Comparison of ENCODE assay signal across 13 cellular contexts in genomic region chr12:131724534-131724933, GRCh38.
"Had no signal": no experiment of that assay in that cellular context is flagged by ENCODE, and none has a peak within 500 bp of the region (broad histone marks: within the 10 kb centered on the region; RNA-seq: fewer than 3 reads in every experiment).

No MANE protein-coding gene starts in this region.

- H3K4me3 Mint-ChIP-seq: memory B cell, nephron, type B pancreatic cell had no signal

- DNase-seq: activated gamma-delta T cell treated with Interleukin-2 at 50 U/mL for 16 hours; body of pancreas; left lung; spleen; stimulated activated CD4-positive, alpha-beta T cell treated with anti-CD3 and anti-CD28 coated beads, Interleukin-1b, Interleukin-23, amount 100 ng/mL, for 48 hours; stimulated activated naive CD8-positive, alpha-beta T cell treated with anti-CD3 and anti-CD28 coated beads, Interleukin-15, Interleukin-2, amounts not matched to agents 100 U/mL and 50 U/mL, for 24 hours had no signal

- ATAC-seq: activated CD4-positive, CD25-positive, alpha-beta regulatory T cell treated with anti-CD3 and anti-CD28 coated beads, Interleukin-2, amount 50 U/mL, for 24 hours; body of pancreas; esophagus mucosa; left lung; sciatic nerve; stimulated activated naive CD8-positive, alpha-beta T cell treated with anti-CD3 and anti-CD28 coated beads, Interleukin-15, Interleukin-2, amounts not matched to agents 100 U/mL and 50 U/mL, for 24 hours had no signal

- H3K27ac ChIP-seq: body of pancreas, left lung, spleen, suprapubic skin had no signal

- H3K27me3 Mint-ChIP-seq: memory B cell, type B pancreatic cell had no signal

- H3K9me3 Mint-ChIP-seq: memory B cell, nephron, type B pancreatic cell had no signal

- H3K4me1 Mint-ChIP-seq: memory B cell, nephron had no signal

- H3K27me3 ChIP-seq: body of pancreas, left lung, spleen, suprapubic skin had no signal

- H3K9me3 ChIP-seq: body of pancreas, left lung, spleen, suprapubic skin had no signal

- H3K4me3 ChIP-seq: body of pancreas, left lung, spleen, suprapubic skin had no signal

- H3K4me1 ChIP-seq: body of pancreas, left lung, suprapubic skin had no signal

- H3K27ac Mint-ChIP-seq: memory B cell, nephron, type B pancreatic cell had no signal
